Comparison of ENCODE assay signal across 9 cellular contexts in genomic region chr15:63473749-63473998, GRCh38. TPM values are rescaled to one million over a fixed set of nuclear protein-coding genes. Genes with fewer than 3 reads are reported as not detected.
DNase-seq lines count a peak whose midpoint lies in the region; ATAC-seq and TF ChIP-seq lines count a peak whose summit lies in the region.
"Had no signal": no experiment of that assay in that cellular context is flagged by ENCODE, and none has a peak within 500 bp of the region (broad histone marks: within the 10 kb centered on the region; RNA-seq: fewer than 3 reads in every experiment).

No MANE protein-coding gene starts in this region.

- H3K27ac Mint-ChIP-seq in CD4-positive, CD25-positive, alpha-beta regulatory T cell, result peak overlapping the region; percentile 89 to 97 (median 89)

- H4K20me1 ChIP-seq in OCI-LY3 (ENCODE audit: insufficient read depth, low read length), result no peaks in the 10 kb centered on the region

- no peak overlapping the region for H3K4me3 ChIP-seq in CD4-positive, CD25-positive, alpha-beta regulatory T cell (ENCODE audit: low read depth, low read length)
- H3K4me3 ChIP-seq in OCI-LY3 (ENCODE audit: low read length), result peak overlapping the region; percentile 71
- H3K4me3 ChIP-seq in mucosa of stomach (ENCODE audit: low read length), result no peak overlapping the region
- no peak overlapping the region for H3K4me3 ChIP-seq in dorsolateral prefrontal cortex
- H3K4me3 ChIP-seq: pancreas had no signal

- peak in 1 of 2 donors; percentile 12 for ATAC-seq in CD4-positive, CD25-positive, alpha-beta regulatory T cell (ENCODE audit: low read depth in 2 of 2)
- ATAC-seq in GM21381 (IDR thresholded peaks at IDR 0.05; ENCODE audit: unreplicated experiment), result peak; percentile 0

- DNase-seq in CD4-positive, CD25-positive, alpha-beta regulatory T cell, result no peak
- DNase-seq in dorsolateral prefrontal cortex (no peak), HUDEP-2 (lab: John Stamatoyannopoulos, UW; ENCODE audit: unreplicated experiment in 76 of 76) (no peak), NCI-H510A treated with DMSO at 0.1 percent for 48 hours (lab: John Stamatoyannopoulos, UW) (no peak), NCI-H1417 (lab: John Stamatoyannopoulos, UW) (no peak)

- H3K4me3 Mint-ChIP-seq in CD4-positive, CD25-positive, alpha-beta regulatory T cell, result no peak overlapping the region

- H3K9me3 ChIP-seq in CD4-positive, CD25-positive, alpha-beta regulatory T cell (ENCODE audit: control insufficient read depth in 2 of 2, low read length in 2 of 2), result no peaks in the 10 kb centered on the region
- H3K9me3 ChIP-seq in OCI-LY3 (ENCODE audit: insufficient read depth, low read length) (no peaks in the 10 kb centered on the region), mucosa of stomach (ENCODE audit: control insufficient read depth, low read length) (no peaks in the 10 kb centered on the region)
- H3K9me3 ChIP-seq: pancreas had no signal

- TF ChIP-seq CTCF in OCI-LY3 (IDR thresholded peaks at IDR 0.05; ENCODE audit: low read depth, low read length) (no peak), dorsolateral prefrontal cortex (IDR thresholded peaks at IDR 0.05 in 54 of 56, conservative IDR thresholded peaks at IDR 0.05 in 2 of 56; ENCODE audit: low read depth in 1 of 56, partially characterized antibody in 56 of 56) (no peak)

- peak overlapping the region; percentile 97 for H3K4me2 ChIP-seq in OCI-LY3 (ENCODE audit: low read length)

- H3K27me3 ChIP-seq in CD4-positive, CD25-positive, alpha-beta regulatory T cell (ENCODE audit: control insufficient read depth, insufficient read depth, low read length), result no peaks in the 10 kb centered on the region
- H3K27me3 ChIP-seq in OCI-LY3 (ENCODE audit: low read depth, low read length) (no peaks in the 10 kb centered on the region), mucosa of stomach (ENCODE audit: control insufficient read depth, insufficient read depth, low read length) (no peaks in the 10 kb centered on the region), dorsolateral prefrontal cortex (no peaks in the 10 kb centered on the region)
- H3K27me3 ChIP-seq: pancreas had no signal

- no peaks in the 10 kb centered on the region for H3K9me3 Mint-ChIP-seq in CD4-positive, CD25-positive, alpha-beta regulatory T cell

- H3K27me3 Mint-ChIP-seq in CD4-positive, CD25-positive, alpha-beta regulatory T cell, result no peaks in the 10 kb centered on the region

- intact Hi-C loops in dorsolateral prefrontal cortex (cut with DNase I), result no loop called here

- peaks cover 21% of the 10 kb centered on the region for H3K4me1 ChIP-seq in CD4-positive, CD25-positive, alpha-beta regulatory T cell (ENCODE audit: control insufficient read depth, insufficient read depth, low read length, poor library complexity, severe bottlenecking)
- H3K4me1 ChIP-seq in OCI-LY3 (ENCODE audit: low read length) (peaks cover 70% of the 10 kb centered on the region), mucosa of stomach (ENCODE audit: control insufficient read depth, insufficient read depth, low read length) (peaks cover 40% of the 10 kb centered on the region)

- no peak overlapping the region for H2AFZ ChIP-seq in OCI-LY3 (ENCODE audit: low read depth, low read length)

- H3K36me3 ChIP-seq in CD4-positive, CD25-positive, alpha-beta regulatory T cell (ENCODE audit: control insufficient read depth, insufficient read depth, low read length), result no peaks in the 10 kb centered on the region
- H3K36me3 ChIP-seq in OCI-LY3 (replicated peaks; ENCODE audit: low read depth, low read length), result no peaks in the 10 kb centered on the region
- no peaks in the 10 kb centered on the region for H3K36me3 ChIP-seq in mucosa of stomach (ENCODE audit: control insufficient read depth, insufficient read depth, low read length)
- H3K36me3 ChIP-seq: pancreas had no signal

- H3K36me3 Mint-ChIP-seq in CD4-positive, CD25-positive, alpha-beta regulatory T cell, result no peaks in the 10 kb centered on the region

- no peaks in the 10 kb centered on the region for H3K79me2 ChIP-seq in OCI-LY3 (ENCODE audit: low read length)

- peak overlapping the region; percentile 95 for H3K9ac ChIP-seq in OCI-LY3 (ENCODE audit: low read length)
- H3K9ac ChIP-seq in mucosa of stomach (ENCODE audit: low read length), result peak overlapping the region; percentile 42

- H3K4me1 Mint-ChIP-seq in CD4-positive, CD25-positive, alpha-beta regulatory T cell, result peaks cover 8 to 54% (median 33%) of the 10 kb centered on the region in 4 donors

- H3K27ac ChIP-seq in CD4-positive, CD25-positive, alpha-beta regulatory T cell (ENCODE audit: insufficient read depth, low read length, poor library complexity, severe bottlenecking), result no peak overlapping the region
- H3K27ac ChIP-seq in OCI-LY3 (ENCODE audit: low read length), result peak overlapping the region; percentile 97
- peak overlapping the region in 6 of 59 donors; percentile 12 to 45 (median 20) for H3K27ac ChIP-seq in dorsolateral prefrontal cortex

RNA-seq across cellular contexts. Expression of gene USP3, which starts 30.7 kb away (rescaled TPM):
- total RNA-seq in CD4-positive, CD25-positive, alpha-beta regulatory T cell, result 223 TPM
- 10 to 100 TPM; 49.5 to 57.2 (median 55.3) TPM for polyA plus RNA-seq in CD4-positive, CD25-positive, alpha-beta regulatory T cell
- 10 to 100 TPM; 11.5 to 36.2 (median 21.9) TPM for total RNA-seq in dorsolateral prefrontal cortex
